1 cellular context compared by ENCODE assay signal in genomic region chr3:10855871-10856662, GRCh38.
TF ChIP-seq lines count a peak whose summit lies in the region.

No MANE protein-coding gene starts in this region.

TF ChIP-seq in H1, 55 proteins besides CTCF, POLR2A, EP300 and RAD21:
- no peak for TF ChIP-seq PHF8 (conservative IDR thresholded peaks at IDR 0.05; ENCODE audit: low read depth, low read length)
- TF ChIP-seq JUND (IDR thresholded peaks at IDR 0.05; ENCODE audit: low read length) = no peak
- TF ChIP-seq USF2 (IDR thresholded peaks at IDR 0.05; ENCODE audit: low read length) = no peak
- no peak for TF ChIP-seq SIRT6 (IDR thresholded peaks at IDR 0.05; ENCODE audit: low read length)
- TF ChIP-seq TBP (IDR thresholded peaks at IDR 0.05; ENCODE audit: low read depth, low read length) = no peak
TF ChIP-seq in H1: peak in this region for 0.
